Comparison of ENCODE assay signal across 1 cellular context in the genomic region with DNA sequence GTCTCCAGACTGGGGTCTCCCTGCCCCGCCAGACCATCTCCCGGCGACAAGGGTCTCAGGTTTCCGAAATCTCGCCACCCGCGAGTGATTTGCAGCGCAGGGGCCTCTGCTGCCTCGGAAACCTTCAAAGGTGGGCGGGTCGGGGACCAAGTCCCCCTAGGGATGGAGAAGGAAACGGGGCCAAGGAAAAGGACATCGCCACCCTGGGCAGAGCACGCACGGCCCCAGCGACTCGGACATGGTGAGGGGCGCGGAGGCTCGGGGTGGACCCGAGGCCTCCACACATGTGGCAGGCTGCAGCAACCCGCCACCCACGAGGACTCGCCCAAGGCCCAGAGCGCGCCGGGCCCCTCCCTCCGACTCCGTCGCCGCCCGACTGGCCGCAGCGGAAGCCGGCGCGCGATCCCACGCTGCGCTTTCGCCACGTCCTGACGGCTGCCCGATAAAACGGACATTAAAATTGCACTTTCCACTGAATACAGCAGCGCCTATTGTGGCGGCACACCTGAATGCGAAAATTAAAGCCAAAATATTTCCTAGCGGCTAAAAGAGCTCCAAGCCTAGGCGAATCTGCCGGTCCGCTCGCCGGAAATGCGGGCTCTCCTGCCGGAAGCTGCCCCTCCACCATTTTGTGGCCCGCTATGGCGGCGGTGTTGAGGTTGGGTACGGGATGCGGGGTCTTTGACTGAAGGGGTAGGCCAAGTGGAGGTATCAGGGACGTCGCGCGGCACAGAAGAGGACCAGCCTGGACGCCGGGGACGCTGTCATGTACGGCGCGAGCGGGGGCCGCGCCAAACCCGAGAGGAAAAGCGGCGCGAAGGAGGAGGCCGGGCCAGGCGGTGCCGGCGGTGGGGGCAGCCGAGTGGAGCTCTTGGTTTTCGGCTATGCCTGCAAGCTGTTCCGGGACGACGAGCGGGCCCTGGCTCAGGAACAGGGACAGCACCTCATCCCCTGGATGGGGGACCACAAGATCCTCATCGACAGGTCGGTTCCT.
TF ChIP-seq lines count a peak whose summit lies in the region.

A gene (plus strand): TSS at position 627 of the 994 bp plus-strand sequence. CDS start 140 bp downstream, at position 767.

TF ChIP-seq in HepG2, 621 proteins besides CTCF, POLR2A, EP300 and RAD21 (continued from another document and continues in another):
- TF ChIP-seq, protein P1, sequence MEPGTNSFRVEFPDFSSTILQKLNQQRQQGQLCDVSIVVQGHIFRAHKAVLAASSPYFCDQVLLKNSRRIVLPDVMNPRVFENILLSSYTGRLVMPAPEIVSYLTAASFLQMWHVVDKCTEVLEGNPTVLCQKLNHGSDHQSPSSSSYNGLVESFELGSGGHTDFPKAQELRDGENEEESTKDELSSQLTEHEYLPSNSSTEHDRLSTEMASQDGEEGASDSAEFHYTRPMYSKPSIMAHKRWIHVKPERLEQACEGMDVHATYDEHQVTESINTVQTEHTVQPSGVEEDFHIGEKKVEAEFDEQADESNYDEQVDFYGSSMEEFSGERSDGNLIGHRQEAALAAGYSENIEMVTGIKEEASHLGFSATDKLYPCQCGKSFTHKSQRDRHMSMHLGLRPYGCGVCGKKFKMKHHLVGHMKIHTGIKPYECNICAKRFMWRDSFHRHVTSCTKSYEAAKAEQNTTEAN (CRISPR knock-in tag; conservative IDR thresholded peaks at IDR 0.05) = no peak
- TF ChIP-seq, protein P2, sequence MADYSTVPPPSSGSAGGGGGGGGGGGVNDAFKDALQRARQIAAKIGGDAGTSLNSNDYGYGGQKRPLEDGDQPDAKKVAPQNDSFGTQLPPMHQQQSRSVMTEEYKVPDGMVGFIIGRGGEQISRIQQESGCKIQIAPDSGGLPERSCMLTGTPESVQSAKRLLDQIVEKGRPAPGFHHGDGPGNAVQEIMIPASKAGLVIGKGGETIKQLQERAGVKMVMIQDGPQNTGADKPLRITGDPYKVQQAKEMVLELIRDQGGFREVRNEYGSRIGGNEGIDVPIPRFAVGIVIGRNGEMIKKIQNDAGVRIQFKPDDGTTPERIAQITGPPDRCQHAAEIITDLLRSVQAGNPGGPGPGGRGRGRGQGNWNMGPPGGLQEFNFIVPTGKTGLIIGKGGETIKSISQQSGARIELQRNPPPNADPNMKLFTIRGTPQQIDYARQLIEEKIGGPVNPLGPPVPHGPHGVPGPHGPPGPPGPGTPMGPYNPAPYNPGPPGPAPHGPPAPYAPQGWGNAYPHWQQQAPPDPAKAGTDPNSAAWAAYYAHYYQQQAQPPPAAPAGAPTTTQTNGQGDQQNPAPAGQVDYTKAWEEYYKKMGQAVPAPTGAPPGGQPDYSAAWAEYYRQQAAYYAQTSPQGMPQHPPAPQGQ (CRISPR knock-in tag; IDR thresholded peaks at IDR 0.05; ENCODE audit: borderline replicate concordance) = no peak
- TF ChIP-seq REXO4 (CRISPR knock-in tag; IDR thresholded peaks at IDR 0.05; ENCODE audit: borderline replicate concordance) (no peak), NFIC (IDR thresholded peaks at IDR 0.05; ENCODE audit: low read length) (no peak), SIN3B (IDR thresholded peaks at IDR 0.05; ENCODE audit: low read length) (peak; percentile 98), ZBTB8A (CRISPR knock-in tag; IDR thresholded peaks at IDR 0.05; ENCODE audit: borderline replicate concordance, low read depth) (0 out of 2 replicates have a peak, but pooled peaks have one; percentile 62), NR3C1 (CRISPR knock-in tag; IDR thresholded peaks at IDR 0.05) (no peak), ZNF83 (CRISPR knock-in tag; IDR thresholded peaks at IDR 0.05; ENCODE audit: borderline replicate concordance) (no peak), TRIM24 (CRISPR knock-in tag; IDR thresholded peaks at IDR 0.05) (no peak), SCMH1 (CRISPR knock-in tag; IDR thresholded peaks at IDR 0.05; ENCODE audit: borderline replicate concordance) (no peak), ESRRA (CRISPR knock-in tag; IDR thresholded peaks at IDR 0.05; ENCODE audit: low read depth) (no peak; the same call in 1 of the 2 replicates), HOXA7 (CRISPR knock-in tag; IDR thresholded peaks at IDR 0.05) (no peak), BCL6 (CRISPR knock-in tag; IDR thresholded peaks at IDR 0.05) (no peak), ZNF235 (CRISPR knock-in tag; IDR thresholded peaks at IDR 0.05; ENCODE audit: borderline replicate concordance) (peak; percentile 80; the same call in 1 of the 2 replicates), ZFP1 (CRISPR knock-in tag; IDR thresholded peaks at IDR 0.05) (no peak), SMYD3 (CRISPR knock-in tag; IDR thresholded peaks at IDR 0.05) (0 out of 2 replicates have a peak, but pooled peaks have one; percentile 57), MEIS1 (CRISPR knock-in tag; IDR thresholded peaks at IDR 0.05; ENCODE audit: borderline replicate concordance) (0 out of 2 replicates have a peak, but pooled peaks have one; percentile 70), KLF13 (CRISPR knock-in tag; IDR thresholded peaks at IDR 0.05) (no peak)
- TF ChIP-seq, protein P3, sequence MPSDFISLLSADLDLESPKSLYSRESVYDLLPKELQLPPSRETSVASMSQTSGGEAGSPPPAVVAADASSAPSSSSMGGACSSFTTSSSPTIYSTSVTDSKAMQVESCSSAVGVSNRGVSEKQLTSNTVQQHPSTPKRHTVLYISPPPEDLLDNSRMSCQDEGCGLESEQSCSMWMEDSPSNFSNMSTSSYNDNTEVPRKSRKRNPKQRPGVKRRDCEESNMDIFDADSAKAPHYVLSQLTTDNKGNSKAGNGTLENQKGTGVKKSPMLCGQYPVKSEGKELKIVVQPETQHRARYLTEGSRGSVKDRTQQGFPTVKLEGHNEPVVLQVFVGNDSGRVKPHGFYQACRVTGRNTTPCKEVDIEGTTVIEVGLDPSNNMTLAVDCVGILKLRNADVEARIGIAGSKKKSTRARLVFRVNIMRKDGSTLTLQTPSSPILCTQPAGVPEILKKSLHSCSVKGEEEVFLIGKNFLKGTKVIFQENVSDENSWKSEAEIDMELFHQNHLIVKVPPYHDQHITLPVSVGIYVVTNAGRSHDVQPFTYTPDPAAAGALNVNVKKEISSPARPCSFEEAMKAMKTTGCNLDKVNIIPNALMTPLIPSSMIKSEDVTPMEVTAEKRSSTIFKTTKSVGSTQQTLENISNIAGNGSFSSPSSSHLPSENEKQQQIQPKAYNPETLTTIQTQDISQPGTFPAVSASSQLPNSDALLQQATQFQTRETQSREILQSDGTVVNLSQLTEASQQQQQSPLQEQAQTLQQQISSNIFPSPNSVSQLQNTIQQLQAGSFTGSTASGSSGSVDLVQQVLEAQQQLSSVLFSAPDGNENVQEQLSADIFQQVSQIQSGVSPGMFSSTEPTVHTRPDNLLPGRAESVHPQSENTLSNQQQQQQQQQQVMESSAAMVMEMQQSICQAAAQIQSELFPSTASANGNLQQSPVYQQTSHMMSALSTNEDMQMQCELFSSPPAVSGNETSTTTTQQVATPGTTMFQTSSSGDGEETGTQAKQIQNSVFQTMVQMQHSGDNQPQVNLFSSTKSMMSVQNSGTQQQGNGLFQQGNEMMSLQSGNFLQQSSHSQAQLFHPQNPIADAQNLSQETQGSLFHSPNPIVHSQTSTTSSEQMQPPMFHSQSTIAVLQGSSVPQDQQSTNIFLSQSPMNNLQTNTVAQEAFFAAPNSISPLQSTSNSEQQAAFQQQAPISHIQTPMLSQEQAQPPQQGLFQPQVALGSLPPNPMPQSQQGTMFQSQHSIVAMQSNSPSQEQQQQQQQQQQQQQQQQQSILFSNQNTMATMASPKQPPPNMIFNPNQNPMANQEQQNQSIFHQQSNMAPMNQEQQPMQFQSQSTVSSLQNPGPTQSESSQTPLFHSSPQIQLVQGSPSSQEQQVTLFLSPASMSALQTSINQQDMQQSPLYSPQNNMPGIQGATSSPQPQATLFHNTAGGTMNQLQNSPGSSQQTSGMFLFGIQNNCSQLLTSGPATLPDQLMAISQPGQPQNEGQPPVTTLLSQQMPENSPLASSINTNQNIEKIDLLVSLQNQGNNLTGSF (CRISPR knock-in tag; IDR thresholded peaks at IDR 0.05) = no peak; the same call in 1 of the 2 replicates
- TF ChIP-seq, protein P4, sequence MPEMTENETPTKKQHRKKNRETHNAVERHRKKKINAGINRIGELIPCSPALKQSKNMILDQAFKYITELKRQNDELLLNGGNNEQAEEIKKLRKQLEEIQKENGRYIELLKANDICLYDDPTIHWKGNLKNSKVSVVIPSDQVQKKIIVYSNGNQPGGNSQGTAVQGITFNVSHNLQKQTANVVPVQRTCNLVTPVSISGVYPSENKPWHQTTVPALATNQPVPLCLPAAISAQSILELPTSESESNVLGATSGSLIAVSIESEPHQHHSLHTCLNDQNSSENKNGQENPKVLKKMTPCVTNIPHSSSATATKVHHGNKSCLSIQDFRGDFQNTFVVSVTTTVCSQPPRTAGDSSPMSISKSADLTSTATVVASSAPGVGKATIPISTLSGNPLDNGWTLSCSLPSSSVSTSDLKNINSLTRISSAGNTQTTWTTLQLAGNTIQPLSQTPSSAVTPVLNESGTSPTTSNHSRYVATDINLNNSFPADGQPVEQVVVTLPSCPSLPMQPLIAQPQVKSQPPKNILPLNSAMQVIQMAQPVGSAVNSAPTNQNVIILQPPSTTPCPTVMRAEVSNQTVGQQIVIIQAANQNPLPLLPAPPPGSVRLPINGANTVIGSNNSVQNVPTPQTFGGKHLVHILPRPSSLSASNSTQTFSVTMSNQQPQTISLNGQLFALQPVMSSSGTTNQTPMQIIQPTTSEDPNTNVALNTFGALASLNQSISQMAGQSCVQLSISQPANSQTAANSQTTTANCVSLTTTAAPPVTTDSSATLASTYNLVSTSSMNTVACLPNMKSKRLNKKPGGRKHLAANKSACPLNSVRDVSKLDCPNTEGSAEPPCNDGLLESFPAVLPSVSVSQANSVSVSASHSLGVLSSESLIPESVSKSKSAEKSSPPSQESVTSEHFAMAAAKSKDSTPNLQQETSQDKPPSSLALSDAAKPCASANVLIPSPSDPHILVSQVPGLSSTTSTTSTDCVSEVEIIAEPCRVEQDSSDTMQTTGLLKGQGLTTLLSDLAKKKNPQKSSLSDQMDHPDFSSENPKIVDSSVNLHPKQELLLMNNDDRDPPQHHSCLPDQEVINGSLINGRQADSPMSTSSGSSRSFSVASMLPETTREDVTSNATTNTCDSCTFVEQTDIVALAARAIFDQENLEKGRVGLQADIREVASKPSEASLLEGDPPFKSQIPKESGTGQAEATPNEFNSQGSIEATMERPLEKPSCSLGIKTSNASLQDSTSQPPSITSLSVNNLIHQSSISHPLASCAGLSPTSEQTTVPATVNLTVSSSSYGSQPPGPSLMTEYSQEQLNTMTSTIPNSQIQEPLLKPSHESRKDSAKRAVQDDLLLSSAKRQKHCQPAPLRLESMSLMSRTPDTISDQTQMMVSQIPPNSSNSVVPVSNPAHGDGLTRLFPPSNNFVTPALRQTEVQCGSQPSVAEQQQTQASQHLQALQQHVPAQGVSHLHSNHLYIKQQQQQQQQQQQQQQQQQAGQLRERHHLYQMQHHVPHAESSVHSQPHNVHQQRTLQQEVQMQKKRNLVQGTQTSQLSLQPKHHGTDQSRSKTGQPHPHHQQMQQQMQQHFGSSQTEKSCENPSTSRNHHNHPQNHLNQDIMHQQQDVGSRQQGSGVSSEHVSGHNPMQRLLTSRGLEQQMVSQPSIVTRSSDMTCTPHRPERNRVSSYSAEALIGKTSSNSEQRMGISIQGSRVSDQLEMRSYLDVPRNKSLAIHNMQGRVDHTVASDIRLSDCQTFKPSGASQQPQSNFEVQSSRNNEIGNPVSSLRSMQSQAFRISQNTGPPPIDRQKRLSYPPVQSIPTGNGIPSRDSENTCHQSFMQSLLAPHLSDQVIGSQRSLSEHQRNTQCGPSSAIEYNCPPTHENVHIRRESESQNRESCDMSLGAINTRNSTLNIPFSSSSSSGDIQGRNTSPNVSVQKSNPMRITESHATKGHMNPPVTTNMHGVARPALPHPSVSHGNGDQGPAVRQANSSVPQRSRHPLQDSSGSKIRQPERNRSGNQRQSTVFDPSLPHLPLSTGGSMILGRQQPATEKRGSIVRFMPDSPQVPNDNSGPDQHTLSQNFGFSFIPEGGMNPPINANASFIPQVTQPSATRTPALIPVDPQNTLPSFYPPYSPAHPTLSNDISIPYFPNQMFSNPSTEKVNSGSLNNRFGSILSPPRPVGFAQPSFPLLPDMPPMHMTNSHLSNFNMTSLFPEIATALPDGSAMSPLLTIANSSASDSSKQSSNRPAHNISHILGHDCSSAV (CRISPR knock-in tag; IDR thresholded peaks at IDR 0.05; ENCODE audit: borderline replicate concordance) = no peak
- TF ChIP-seq, protein P5, sequence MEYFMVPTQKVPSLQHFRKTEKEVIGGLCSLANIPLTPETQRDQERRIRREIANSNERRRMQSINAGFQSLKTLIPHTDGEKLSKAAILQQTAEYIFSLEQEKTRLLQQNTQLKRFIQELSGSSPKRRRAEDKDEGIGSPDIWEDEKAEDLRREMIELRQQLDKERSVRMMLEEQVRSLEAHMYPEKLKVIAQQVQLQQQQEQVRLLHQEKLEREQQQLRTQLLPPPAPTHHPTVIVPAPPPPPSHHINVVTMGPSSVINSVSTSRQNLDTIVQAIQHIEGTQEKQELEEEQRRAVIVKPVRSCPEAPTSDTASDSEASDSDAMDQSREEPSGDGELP (IDR thresholded peaks at IDR 0.05; ENCODE audit: borderline replicate concordance, low read depth) = no peak
- TF ChIP-seq, protein P6, sequence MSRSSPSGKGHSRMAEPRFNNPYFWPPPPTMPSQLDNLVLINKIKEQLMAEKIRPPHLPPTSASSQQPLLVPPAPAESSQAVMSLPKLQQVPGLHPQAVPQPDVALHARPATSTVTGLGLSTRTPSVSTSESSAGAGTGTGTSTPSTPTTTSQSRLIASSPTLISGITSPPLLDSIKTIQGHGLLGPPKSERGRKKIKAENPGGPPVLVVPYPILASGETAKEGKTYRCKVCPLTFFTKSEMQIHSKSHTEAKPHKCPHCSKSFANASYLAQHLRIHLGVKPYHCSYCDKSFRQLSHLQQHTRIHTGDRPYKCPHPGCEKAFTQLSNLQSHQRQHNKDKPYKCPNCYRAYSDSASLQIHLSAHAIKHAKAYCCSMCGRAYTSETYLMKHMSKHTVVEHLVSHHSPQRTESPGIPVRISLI (CRISPR knock-in tag; IDR thresholded peaks at IDR 0.05; ENCODE audit: borderline replicate concordance) = peak; percentile 55; the same call in 1 of the 2 replicates
- TF ChIP-seq, protein P7, sequence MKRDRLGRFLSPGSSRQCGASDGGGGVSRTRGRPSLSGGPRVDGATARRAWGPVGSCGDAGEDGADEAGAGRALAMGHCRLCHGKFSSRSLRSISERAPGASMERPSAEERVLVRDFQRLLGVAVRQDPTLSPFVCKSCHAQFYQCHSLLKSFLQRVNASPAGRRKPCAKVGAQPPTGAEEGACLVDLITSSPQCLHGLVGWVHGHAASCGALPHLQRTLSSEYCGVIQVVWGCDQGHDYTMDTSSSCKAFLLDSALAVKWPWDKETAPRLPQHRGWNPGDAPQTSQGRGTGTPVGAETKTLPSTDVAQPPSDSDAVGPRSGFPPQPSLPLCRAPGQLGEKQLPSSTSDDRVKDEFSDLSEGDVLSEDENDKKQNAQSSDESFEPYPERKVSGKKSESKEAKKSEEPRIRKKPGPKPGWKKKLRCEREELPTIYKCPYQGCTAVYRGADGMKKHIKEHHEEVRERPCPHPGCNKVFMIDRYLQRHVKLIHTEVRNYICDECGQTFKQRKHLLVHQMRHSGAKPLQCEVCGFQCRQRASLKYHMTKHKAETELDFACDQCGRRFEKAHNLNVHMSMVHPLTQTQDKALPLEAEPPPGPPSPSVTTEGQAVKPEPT (CRISPR knock-in tag; IDR thresholded peaks at IDR 0.05; ENCODE audit: low read depth) = no peak
- TF ChIP-seq, protein P8, sequence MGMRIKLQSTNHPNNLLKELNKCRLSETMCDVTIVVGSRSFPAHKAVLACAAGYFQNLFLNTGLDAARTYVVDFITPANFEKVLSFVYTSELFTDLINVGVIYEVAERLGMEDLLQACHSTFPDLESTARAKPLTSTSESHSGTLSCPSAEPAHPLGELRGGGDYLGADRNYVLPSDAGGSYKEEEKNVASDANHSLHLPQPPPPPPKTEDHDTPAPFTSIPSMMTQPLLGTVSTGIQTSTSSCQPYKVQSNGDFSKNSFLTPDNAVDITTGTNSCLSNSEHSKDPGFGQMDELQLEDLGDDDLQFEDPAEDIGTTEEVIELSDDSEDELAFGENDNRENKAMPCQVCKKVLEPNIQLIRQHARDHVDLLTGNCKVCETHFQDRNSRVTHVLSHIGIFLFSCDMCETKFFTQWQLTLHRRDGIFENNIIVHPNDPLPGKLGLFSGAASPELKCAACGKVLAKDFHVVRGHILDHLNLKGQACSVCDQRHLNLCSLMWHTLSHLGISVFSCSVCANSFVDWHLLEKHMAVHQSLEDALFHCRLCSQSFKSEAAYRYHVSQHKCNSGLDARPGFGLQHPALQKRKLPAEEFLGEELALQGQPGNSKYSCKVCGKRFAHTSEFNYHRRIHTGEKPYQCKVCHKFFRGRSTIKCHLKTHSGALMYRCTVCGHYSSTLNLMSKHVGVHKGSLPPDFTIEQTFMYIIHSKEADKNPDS (CRISPR knock-in tag; IDR thresholded peaks at IDR 0.05) = no peak
